Comparison of ENCODE assay signal across 19 cellular contexts in the genomic region with DNA sequence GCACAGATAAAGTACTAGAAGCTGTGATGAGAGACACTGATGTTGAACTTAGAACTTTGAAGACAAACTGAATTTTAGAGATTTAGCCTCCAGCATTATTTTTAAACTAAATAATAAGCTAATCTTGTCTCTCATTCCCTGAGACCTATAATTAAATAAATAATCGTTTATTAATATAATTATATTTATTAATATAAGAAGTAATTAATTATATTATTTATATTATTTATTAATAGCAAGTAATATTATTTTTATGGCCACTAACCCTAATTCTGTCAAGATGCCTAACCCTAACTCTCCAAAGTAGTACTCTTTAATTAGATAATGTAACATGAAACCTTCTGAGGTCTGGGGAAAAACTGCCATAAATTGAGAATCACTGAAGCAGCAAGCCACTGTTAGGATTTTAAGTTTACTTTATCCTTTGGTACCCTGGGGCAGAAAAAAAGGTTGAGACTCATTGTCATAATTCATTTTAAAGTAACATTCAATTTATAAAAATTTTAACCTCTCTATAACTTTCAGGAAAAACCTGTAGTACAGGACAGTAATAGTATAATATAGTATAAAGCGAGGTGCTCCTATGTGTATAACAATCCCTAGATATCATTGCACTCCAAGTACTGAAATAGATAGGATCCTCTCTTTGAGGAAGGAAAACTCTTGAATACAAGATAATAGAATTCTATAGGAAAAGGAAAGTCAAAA.
DNase-seq lines count a peak whose midpoint lies in the region; ATAC-seq and TF ChIP-seq lines count a peak whose summit lies in the region.
"Had no signal": no experiment of that assay in that cellular context is flagged by ENCODE, and none has a peak within 500 bp of the region (broad histone marks: within the 10 kb centered on the region; RNA-seq: fewer than 3 reads in every experiment).

No MANE protein-coding gene starts in this region.

- ATAC-seq in sciatic nerve: peak; percentile 55

- H3K27ac ChIP-seq in SK-N-MC (no peak overlapping the region), WERI-Rb-1 (no peak overlapping the region)
- H3K27ac ChIP-seq: gastrocnemius medialis, lower lobe of right lung, parathyroid adenoma, RWPE1, tibial nerve had no signal

- no peak for TF ChIP-seq CTCF in WERI-Rb-1 (IDR thresholded peaks at IDR 0.05; ENCODE audit: low read depth, low read length)

- DNase-seq in NCI-H2171 treated with DMSO at 0.1 percent for 48 hours (lab: John Stamatoyannopoulos, UW): peak; percentile 66
- DNase-seq in NCI-H2171 (lab: John Stamatoyannopoulos, UW): no peak
- no peak for DNase-seq in SK-N-MC (ENCODE audit: low read depth, low spot score)
- peak; percentile 40 for DNase-seq in fibroblast of peridontal ligament (ENCODE audit: extremely low read depth)
- DNase-seq in sciatic nerve (ENCODE audit: low spot score): no peak
- no peak for DNase-seq in NK-92 treated with Interleukin-12 subunit alpha and Interleukin-12 subunit beta, amount 100 ng/mL, for 24 hours (lab: John Stamatoyannopoulos, UW)
- no peak for DNase-seq in WERI-Rb-1
- no peak for DNase-seq in HT-29 (ENCODE audit: low spot score)
- DNase-seq: activated CD4-positive, alpha-beta memory T cell treated with anti-CD3 and anti-CD28 coated beads for 36 hours; activated CD8-positive, alpha-beta memory T cell treated with anti-CD3 and anti-CD28 coated beads, Interleukin-2, amount 50 U/mL, for 48 hours; activated naive CD8-positive, alpha-beta T cell treated with anti-CD3 and anti-CD28 coated beads for 36 hours; BE2C; cerebellar nuclear complex; gastrocnemius medialis; lower lobe of right lung; T-helper 9 cell had no signal

- no peaks in the 10 kb centered on the region for H3K27me3 ChIP-seq in WERI-Rb-1 (ENCODE audit: insufficient read depth, low read depth, severe bottlenecking)
- H3K27me3 ChIP-seq: BE2C, gastrocnemius medialis, tibial nerve had no signal

- peak overlapping the region; percentile 38; the same call in 1 of the 2 replicates for H3K4me3 ChIP-seq in SK-N-MC
- H3K4me3 ChIP-seq in WERI-Rb-1 (ENCODE audit: low read depth, low read length): no peak overlapping the region
- H3K4me3 ChIP-seq: gastrocnemius medialis, lower lobe of right lung, tibial nerve had no signal

- H3K9me3 ChIP-seq in SK-N-MC (ENCODE audit: low read depth, low read length): no peaks in the 10 kb centered on the region
- no peaks in the 10 kb centered on the region for H3K9me3 ChIP-seq in WERI-Rb-1 (ENCODE audit: severe bottlenecking)
- H3K9me3 ChIP-seq: BE2C, gastrocnemius medialis, lower lobe of right lung, tibial nerve had no signal

- H3K36me3 ChIP-seq in SK-N-MC (ENCODE audit: insufficient read depth, low read length) (no peaks in the 10 kb centered on the region), WERI-Rb-1 (no peaks in the 10 kb centered on the region)
- H3K36me3 ChIP-seq: BE2C, gastrocnemius medialis, lower lobe of right lung, tibial nerve had no signal

- intact Hi-C loops in sciatic nerve (cut with DNase I): loop anchor here (10.0 kb wide), 1 partner anchor 539 kb away; no protein-coding TSS in a partner anchor

- no peak overlapping the region for H3K9ac ChIP-seq in SK-N-MC (ENCODE audit: insufficient read length)
- H3K9ac ChIP-seq: parathyroid adenoma had no signal

Comparison
In these comparisons a context has a peak if more than half of its experiments do, and no peak if none do; other contexts are left out.
1. DNase-seq: peak in NCI-H2171 treated with DMSO at 0.1 percent for 48 hours (single experiment) and fibroblast of peridontal ligament (single experiment); none in NCI-H2171 (single experiment), SK-N-MC (single experiment), sciatic nerve (single experiment), NK-92 treated with Interleukin-12 subunit alpha and Interleukin-12 subunit beta, amount 100 ng/mL, for 24 hours (single experiment), WERI-Rb-1 (single experiment) and HT-29 (single experiment).